8 cellular contexts compared by ENCODE assay signal in genomic region chr3:127590593-127591477, GRCh38. TPM values are rescaled to one million over a fixed set of nuclear protein-coding genes. Genes with fewer than 3 reads are reported as not detected.
A peak's percentile ranks its signal among the peaks of the same experiment; 100 is the strongest.
DNase-seq lines count a peak whose midpoint lies in the region; ATAC-seq, FAIRE-seq and TF ChIP-seq lines count a peak whose summit lies in the region.

TSS of gene TPRA1 (minus strand) at chr3:127590733. CDS start at chr3:127580146, 10,587 bp downstream.

- peak; percentile 80 for ATAC-seq in HG02798 (IDR thresholded peaks at IDR 0.05; ENCODE audit: poor library complexity, unreplicated experiment)
- ATAC-seq in T-cell (replicated peaks in 1 of 4), result peak; percentile 84 to 92 (median 86)
- peak; percentile 92 to 96 (median 94) for ATAC-seq in heart left ventricle

- DNase-seq in GM12891 (ENCODE audit: insufficient read length, low spot score), result peak; percentile 92
- peak; percentile 99 for DNase-seq in NCI-H1417 treated with DMSO at 0.1 percent for 48 hours (lab: John Stamatoyannopoulos, UW)
- peak; percentile 41 to 81 (median 68) for DNase-seq in T-cell
- peak; percentile 91 to 96 (median 93) for DNase-seq in heart left ventricle
- DNase-seq in pons (ENCODE audit: low spot score), result peak; percentile 99
- peak; percentile 89 for DNase-seq in type B pancreatic cell (ENCODE audit: extremely low spot score, unreplicated experiment)

- POLR2A ChIA-PET in T-cell (lab: Charles Lee), result interaction anchor here in 1 of 2 donors (0.7 kb wide), 1 partner anchor 10 kb away, joined by 4 read pairs; no protein-coding TSS in a partner anchor

- H3K36me3 ChIP-seq in heart left ventricle, result no peaks in the 10 kb centered on the region

- intact Hi-C loops in heart left ventricle (cut with DNase I), result loop anchor here in 3 of 10 donors (1.0 to 10.0 kb wide), 3 partner anchors 7 to 231 kb away; partner anchors contain the start of genes ABTB1 (in 1 of the 3), MCM2 (in 1 of the 3) and MGLL (in 1 of the 3)

- H3K4me1 Mint-ChIP-seq in T-cell, result peaks cover 25 to 44% (median 36%) of the 10 kb centered on the region in 3 donors
- H3K4me1 Mint-ChIP-seq in type B pancreatic cell (ENCODE audit: unreplicated experiment), result peaks cover 13% of the 10 kb centered on the region

- WGBS in adipose tissue, 3 donors, result 1% methylated on average over 59 to 72 of the region's 72 CpGs
- 0 to 1% (median 0%) methylated on average over 28 to 72 of the region's 72 CpGs for WGBS in heart left ventricle, 4 donors

- H3K9me3 Mint-ChIP-seq in T-cell (no peaks in the 10 kb centered on the region), type B pancreatic cell (no peaks in the 10 kb centered on the region)

- peak within 1 kb of the TSS; percentile 51 for H3K27ac ChIP-seq in adipose tissue (ENCODE audit: low read depth, low read length)
- peak within 1 kb of the TSS; percentile 85 to 97 (median 94) for H3K27ac ChIP-seq in heart left ventricle

- peak; percentile 94 for FAIRE-seq in GM12891 (lab: Jason Lieb, UNC)

- H3K27ac Mint-ChIP-seq in T-cell, result peak within 1 kb of the TSS; percentile 98
- H3K27ac Mint-ChIP-seq in type B pancreatic cell, result peak within 1 kb of the TSS; percentile 97

- peaks cover 0 to 48% (median 34%) of the 10 kb centered on the region in 12 donors for H3K4me1 ChIP-seq in heart left ventricle

- H3K4me3 ChIP-seq in heart left ventricle, result peak within 1 kb of the TSS; percentile 77 to 99 (median 96)

- H3K27me3 Mint-ChIP-seq in T-cell (no peaks in the 10 kb centered on the region), type B pancreatic cell (peaks cover 14% of the 10 kb centered on the region)

- CTCF ChIA-PET in T-cell (lab: Charles Lee), result interaction anchor here in 1 of 2 donors (0.7 to 2.2 kb wide), 3 partner anchors 9 to 43 kb away, joined by 4 to 9 read pairs (median 4); no protein-coding TSS in a partner anchor

- no peaks in the 10 kb centered on the region for H3K36me3 Mint-ChIP-seq in T-cell
- H3K36me3 Mint-ChIP-seq in type B pancreatic cell, result no peaks in the 10 kb centered on the region

- peak in 7 of 12 donors; percentile 14 to 54 (median 41) for TF ChIP-seq CTCF in heart left ventricle (IDR thresholded peaks at IDR 0.05)
- peak; percentile 34 for TF ChIP-seq CTCF in type B pancreatic cell (conservative IDR thresholded peaks at IDR 0.05)

- no peaks in the 10 kb centered on the region for H3K9me3 ChIP-seq in heart left ventricle

- H3K27me3 ChIP-seq in heart left ventricle, result no peaks in the 10 kb centered on the region

- H3K4me3 Mint-ChIP-seq in T-cell, result peak within 1 kb of the TSS; percentile 95 to 98 (median 98)
- H3K4me3 Mint-ChIP-seq in type B pancreatic cell, result peak within 1 kb of the TSS; percentile 97

- TF ChIP-seq POLR2A in GM12891 (IDR thresholded peaks at IDR 0.05; ENCODE audit: low read depth, low read length) (peak; percentile 73; the same call in 1 of the 2 replicates), heart left ventricle (IDR thresholded peaks at IDR 0.05) (peak in 1 of 2 donors; percentile 79)

TF ChIP-seq in GM12891, 5 proteins besides CTCF, POLR2A, EP300 and RAD21:
- TF ChIP-seq PAX5 (IDR thresholded peaks at IDR 0.05; ENCODE audit: insufficient read depth, low read length, severe bottlenecking), result peak; percentile 7
- TF ChIP-seq TAF1 (IDR thresholded peaks at IDR 0.05; ENCODE audit: low read depth, low read length), result 0 out of 2 replicates have a peak, but pooled peaks have one; percentile 32
- no peak for TF ChIP-seq POU2F2 (IDR thresholded peaks at IDR 0.05; ENCODE audit: low read depth, low read length)
- no peak; the same call in none of the 2 replicates for TF ChIP-seq POLR2AphosphoS5 (IDR thresholded peaks at IDR 0.05; ENCODE audit: low read depth, low read length)
- TF ChIP-seq SPI1 (IDR thresholded peaks at IDR 0.05; ENCODE audit: low read depth, low read length), result no peak

RNA-seq across cellular contexts. Expression of gene TPRA1, which starts in this region (rescaled TPM):
- polyA plus RNA-seq in GM12891 (2012; ENCODE audit: low read depth, missing spikeins), result 12.8 TPM
- total RNA-seq in T-cell, result 10 to 100 TPM; 17.1 to 38.4 (median 34.6) TPM
- polyA plus RNA-seq in adipose tissue, result 10 to 100 TPM; 24.7 to 27.0 (median 26.9) TPM
- total RNA-seq in heart left ventricle, result 10 to 100 TPM; 13.4 to 29.0 (median 20.4) TPM
- 10 to 100 TPM; 16.1 to 27.8 TPM for polyA plus RNA-seq in heart left ventricle
- total RNA-seq in type B pancreatic cell (ENCODE audit: low replicate concordance), result 35.2 and 42.3 TPM in 2 replicates

Comparison
In these comparisons a context has a peak if more than half of its experiments do, and no peak if none do; other contexts are left out.
1. Peak in every context shown above with its lines: DNase-seq, ATAC-seq, H3K4me3 ChIP-seq and H3K27ac ChIP-seq.